In genomic region chr6:63333440-63333839, GRCh38 we compare ENCODE assay signal across 38 cellular contexts. TPM values are rescaled to one million over a fixed set of nuclear protein-coding genes. Genes with fewer than 3 reads are reported as not detected.
"Had no signal": no experiment of that assay in that cellular context is flagged by ENCODE, and none has a peak within 500 bp of the region (broad histone marks: within the 10 kb centered on the region; RNA-seq: fewer than 3 reads in every experiment).

No MANE protein-coding gene starts in this region.

- H3K27me3 ChIP-seq: ascending aorta, cardiac muscle cell had no signal

- H3K4me3 Mint-ChIP-seq: activated CD4-positive, alpha-beta memory T cell treated with anti-CD3 and anti-CD28 coated beads, Interleukin-2, amount 10 ng/mL, durations not matched to agents 7 days and 5 days; activated CD4-positive, alpha-beta T cell treated with anti-CD3 and anti-CD28 coated beads for 36 hours; activated CD4-positive, alpha-beta T cell treated with anti-CD3 and anti-CD28 coated beads, Interleukin-2, amount 10 ng/mL, durations not matched to agents 24 days and 14 days; activated CD8-positive, alpha-beta memory T cell treated with anti-CD3 and anti-CD28 coated beads, Interleukin-2, amount 10 ng/mL, durations not matched to agents 7 days and 5 days; activated CD8-positive, alpha-beta T cell treated with anti-CD3 and anti-CD28 coated beads, Interleukin-2, amount 10 ng/mL, durations not matched to agents 7 days and 5 days; activated naive CD4-positive, alpha-beta T cell treated with anti-CD3 and anti-CD28 coated beads, Interleukin-2, amount 10 ng/mL, durations not matched to agents 7 days and 5 days; activated naive CD4-positive, alpha-beta T cell treated with anti-CD3 and anti-CD28 coated beads, Interleukin-2, amount 50 U/mL, for 24 hours; activated naive CD8-positive, alpha-beta T cell; activated naive CD8-positive, alpha-beta T cell treated with anti-CD3 and anti-CD28 coated beads, Interleukin-2, amount 10 ng/mL, durations not matched to agents 7 days and 5 days; activated naive CD8-positive, alpha-beta T cell treated with anti-CD3 and anti-CD28 coated beads, Interleukin-2, amount 50 U/mL, for 24 hours; activated T-cell treated with anti-CD3 and anti-CD28 coated beads, Interleukin-2, amount 50 U/mL, for 24 hours; brain; central memory CD8-positive, alpha-beta T cell; T-helper 1 cell treated with Interleukin-12 subunit alpha and Interleukin-12 subunit beta and Interleukin-4 antibody, amounts not matched to agents 30 μg/mL and 1 μg/mL, for 36 hours; T-helper 2 cell treated with Interferon-gamma antibody and Interleukin-4, amounts not matched to agents 5 μg/mL and 100 μg/mL, for 36 hours had no signal

- H3K27me3 Mint-ChIP-seq: activated CD4-positive, alpha-beta memory T cell treated with anti-CD3 and anti-CD28 coated beads, Interleukin-2, amount 10 ng/mL, durations not matched to agents 7 days and 5 days; activated CD4-positive, alpha-beta T cell treated with anti-CD3 and anti-CD28 coated beads for 36 hours; activated CD4-positive, alpha-beta T cell treated with anti-CD3 and anti-CD28 coated beads, Interleukin-2, amount 10 ng/mL, durations not matched to agents 24 days and 14 days; activated CD8-positive, alpha-beta memory T cell treated with anti-CD3 and anti-CD28 coated beads, Interleukin-2, amount 10 ng/mL, durations not matched to agents 7 days and 5 days; activated naive CD4-positive, alpha-beta T cell treated with anti-CD3 and anti-CD28 coated beads, Interleukin-2, amount 10 ng/mL, durations not matched to agents 7 days and 5 days; activated naive CD4-positive, alpha-beta T cell treated with anti-CD3 and anti-CD28 coated beads, Interleukin-2, amount 50 U/mL, for 24 hours; activated naive CD8-positive, alpha-beta T cell treated with anti-CD3 and anti-CD28 coated beads, Interleukin-2, amount 50 U/mL, for 24 hours; activated T-cell treated with anti-CD3 and anti-CD28 coated beads, Interleukin-2, amount 50 U/mL, for 24 hours; brain; central memory CD8-positive, alpha-beta T cell had no signal

- ATAC-seq: activated CD4-positive, alpha-beta T cell treated with anti-CD3 and anti-CD28 coated beads for 36 hours; activated CD4-positive, CD25-positive, alpha-beta regulatory T cell treated with anti-CD3 and anti-CD28 coated beads, Interleukin-2, amount 50 U/mL, for 24 hours; activated CD8-positive, alpha-beta memory T cell treated with anti-CD3 and anti-CD28 coated beads, Interleukin-2, amount 10 ng/mL, durations not matched to agents 7 days and 5 days; activated CD8-positive, alpha-beta T cell treated with anti-CD3 and anti-CD28 coated beads, Interleukin-2, amount 10 ng/mL, durations not matched to agents 7 days and 5 days; activated naive CD8-positive, alpha-beta T cell treated with anti-CD3 and anti-CD28 coated beads, Interleukin-2, amount 50 U/mL, for 24 hours had no signal

- H3K4me1 ChIP-seq: ascending aorta had no signal

- H3K27ac ChIP-seq: ascending aorta, cardiac muscle cell, VCaP had no signal

- H3K9me3 ChIP-seq: ascending aorta had no signal

- FAIRE-seq: bronchial epithelial cell, TTC549 had no signal

- H3K36me3 Mint-ChIP-seq: activated CD8-positive, alpha-beta memory T cell treated with anti-CD3 and anti-CD28 coated beads, Interleukin-2, amount 10 ng/mL, durations not matched to agents 7 days and 5 days; activated naive CD4-positive, alpha-beta T cell treated with anti-CD3 and anti-CD28 coated beads, Interleukin-2, amount 10 ng/mL, durations not matched to agents 7 days and 5 days; activated naive CD4-positive, alpha-beta T cell treated with anti-CD3 and anti-CD28 coated beads, Interleukin-2, amount 50 U/mL, for 24 hours; activated naive CD8-positive, alpha-beta T cell; activated naive CD8-positive, alpha-beta T cell treated with anti-CD3 and anti-CD28 coated beads, Interleukin-2, amount 10 ng/mL, durations not matched to agents 7 days and 5 days; brain had no signal

- H3K36me3 ChIP-seq: ascending aorta, cardiac muscle cell had no signal

- H3K4me3 ChIP-seq: ascending aorta, cardiac muscle cell had no signal

- H3K9me3 Mint-ChIP-seq: activated CD4-positive, alpha-beta memory T cell treated with anti-CD3 and anti-CD28 coated beads, Interleukin-2, amount 10 ng/mL, durations not matched to agents 7 days and 5 days; activated CD4-positive, alpha-beta T cell treated with anti-CD3 and anti-CD28 coated beads, Interleukin-2, amount 10 ng/mL, durations not matched to agents 24 days and 14 days; activated naive CD8-positive, alpha-beta T cell treated with anti-CD3 and anti-CD28 coated beads, Interleukin-2, amount 10 ng/mL, durations not matched to agents 7 days and 5 days; activated T-helper 2 cell treated with anti-CD3 and anti-CD28 coated beads, Interferon-gamma antibody, Interleukin-2, Interleukin-4, amounts not matched to agents 10 μg/mL and 5 μg/mL and 100 μg/mL, durations not matched to agents 14 hours and 24 hours and 36 hours; central memory CD8-positive, alpha-beta T cell; T-helper 2 cell treated with Interferon-gamma antibody and Interleukin-4, amounts not matched to agents 5 μg/mL and 100 μg/mL, for 36 hours had no signal

- H3K4me1 Mint-ChIP-seq: activated CD4-positive, alpha-beta memory T cell treated with anti-CD3 and anti-CD28 coated beads, Interleukin-2, amount 10 ng/mL, durations not matched to agents 7 days and 5 days; activated CD4-positive, alpha-beta T cell treated with anti-CD3 and anti-CD28 coated beads for 36 hours; activated CD4-positive, alpha-beta T cell treated with anti-CD3 and anti-CD28 coated beads, Interleukin-2, amount 10 ng/mL, durations not matched to agents 24 days and 14 days; activated CD8-positive, alpha-beta memory T cell treated with anti-CD3 and anti-CD28 coated beads, Interleukin-2, amount 10 ng/mL, durations not matched to agents 7 days and 5 days; activated naive CD4-positive, alpha-beta T cell treated with anti-CD3 and anti-CD28 coated beads, Interleukin-2, amount 10 ng/mL, durations not matched to agents 7 days and 5 days; activated naive CD4-positive, alpha-beta T cell treated with anti-CD3 and anti-CD28 coated beads, Interleukin-2, amount 50 U/mL, for 24 hours; activated naive CD8-positive, alpha-beta T cell treated with anti-CD3 and anti-CD28 coated beads, Interleukin-2, amount 10 ng/mL, durations not matched to agents 7 days and 5 days; activated naive CD8-positive, alpha-beta T cell treated with anti-CD3 and anti-CD28 coated beads, Interleukin-2, amount 50 U/mL, for 24 hours; brain; central memory CD8-positive, alpha-beta T cell had no signal

- H3K27ac Mint-ChIP-seq: activated CD4-positive, alpha-beta memory T cell treated with anti-CD3 and anti-CD28 coated beads, Interleukin-2, amount 10 ng/mL, durations not matched to agents 7 days and 5 days; activated CD4-positive, alpha-beta T cell treated with anti-CD3 and anti-CD28 coated beads for 36 hours; activated CD4-positive, alpha-beta T cell treated with anti-CD3 and anti-CD28 coated beads, Interleukin-2, amount 10 ng/mL, durations not matched to agents 24 days and 14 days; activated CD8-positive, alpha-beta memory T cell treated with anti-CD3 and anti-CD28 coated beads, Interleukin-2, amount 10 ng/mL, durations not matched to agents 7 days and 5 days; activated CD8-positive, alpha-beta T cell treated with anti-CD3 and anti-CD28 coated beads, Interleukin-2, amount 10 ng/mL, durations not matched to agents 7 days and 5 days; activated naive CD4-positive, alpha-beta T cell treated with anti-CD3 and anti-CD28 coated beads, Interleukin-2, amount 10 ng/mL, durations not matched to agents 7 days and 5 days; activated naive CD4-positive, alpha-beta T cell treated with anti-CD3 and anti-CD28 coated beads, Interleukin-2, amount 50 U/mL, for 24 hours; activated naive CD8-positive, alpha-beta T cell; activated naive CD8-positive, alpha-beta T cell treated with anti-CD3 and anti-CD28 coated beads, Interleukin-2, amount 10 ng/mL, durations not matched to agents 7 days and 5 days; activated naive CD8-positive, alpha-beta T cell treated with anti-CD3 and anti-CD28 coated beads, Interleukin-2, amount 50 U/mL, for 24 hours; activated T-cell treated with anti-CD3 and anti-CD28 coated beads, Interleukin-2, amount 50 U/mL, for 24 hours; activated T-helper 2 cell treated with anti-CD3 and anti-CD28 coated beads, Interferon-gamma antibody, Interleukin-2, Interleukin-4, amounts not matched to agents 10 μg/mL and 5 μg/mL and 100 μg/mL, durations not matched to agents 14 hours and 24 hours and 36 hours; brain; T-helper 1 cell treated with Interleukin-12 subunit alpha and Interleukin-12 subunit beta and Interleukin-4 antibody, amounts not matched to agents 30 μg/mL and 1 μg/mL, for 36 hours; T-helper 2 cell treated with Interferon-gamma antibody and Interleukin-4, amounts not matched to agents 5 μg/mL and 100 μg/mL, for 36 hours had no signal

- DNase-seq: activated CD4-positive, alpha-beta memory T cell treated with anti-CD3 and anti-CD28 coated beads, Interleukin-2, amount 10 ng/mL, durations not matched to agents 7 days and 5 days; activated CD4-positive, alpha-beta T cell treated with anti-CD3 and anti-CD28 coated beads for 1 hour; activated CD4-positive, alpha-beta T cell treated with anti-CD3 and anti-CD28 coated beads for 36 hours; activated CD4-positive, alpha-beta T cell treated with anti-CD3 and anti-CD28 coated beads, Interleukin-2, amount 10 ng/mL, durations not matched to agents 24 days and 14 days; activated CD4-positive, alpha-beta T cell treated with anti-CD3 and anti-CD28 coated beads, Interleukin-2, amount 50 U/mL, for 48 hours; activated CD4-positive, CD25-positive, alpha-beta regulatory T cell; activated CD8-positive, alpha-beta memory T cell treated with anti-CD3 and anti-CD28 coated beads for 24 hours; activated CD8-positive, alpha-beta memory T cell treated with anti-CD3 and anti-CD28 coated beads, Interleukin-2, amount 10 ng/mL, durations not matched to agents 7 days and 5 days; activated CD8-positive, alpha-beta memory T cell treated with anti-CD3 and anti-CD28 coated beads, Interleukin-2, amount 50 U/mL, for 48 hours; activated CD8-positive, alpha-beta T cell treated with anti-CD3 and anti-CD28 coated beads, Interleukin-2, amount 10 ng/mL, durations not matched to agents 7 days and 5 days; activated effector memory CD4-positive, alpha-beta T cell treated with Interleukin-2 at 50 U/mL for 16 hours; activated gamma-delta T cell; activated naive CD4-positive, alpha-beta T cell treated with anti-CD3 and anti-CD28 coated beads, Interleukin-2, amount 10 ng/mL, durations not matched to agents 7 days and 5 days; activated naive CD4-positive, alpha-beta T cell treated with Interleukin-2 at 50 U/mL for 16 hours; activated naive CD8-positive, alpha-beta T cell treated with anti-CD3 and anti-CD28 coated beads, Interleukin-2, amount 10 ng/mL, durations not matched to agents 7 days and 5 days; activated naive CD8-positive, alpha-beta T cell treated with anti-CD3 and anti-CD28 coated beads, Interleukin-2, amount 50 U/mL, for 24 hours; activated T-cell treated with anti-CD3 and anti-CD28 coated beads, Interleukin-2, amount 50 U/mL, for 24 hours; activated T-cell treated with anti-CD3 and anti-CD28 coated beads, Interleukin-2, amount 50 U/mL, for 48 hours; amygdala; anterior cingulate cortex; caudate nucleus; cerebellar nuclear complex; T-helper 1 cell; T-helper 2 cell; T-helper 9 cell had no signal

RNA-seq across cellular contexts. Expression of gene LGSN, which starts 13.7 kb away (rescaled TPM):
- total RNA-seq: activated CD4-positive, alpha-beta T cell treated with anti-CD3 and anti-CD28 coated beads for 36 hours; activated CD4-positive, alpha-beta T cell treated with anti-CD3 and anti-CD28 coated beads, Interleukin-2, amount 10 ng/mL, durations not matched to agents 24 days and 14 days; activated CD8-positive, alpha-beta T cell treated with anti-CD3 and anti-CD28 coated beads, Interleukin-2, amount 10 ng/mL, durations not matched to agents 7 days and 5 days; activated T-helper 2 cell treated with anti-CD3 and anti-CD28 coated beads, Interferon-gamma antibody, Interleukin-2, Interleukin-4, amounts not matched to agents 10 μg/mL and 5 μg/mL and 100 μg/mL, durations not matched to agents 14 hours and 24 hours and 36 hours; ascending aorta; cardiac muscle cell had no signal
- polyA plus RNA-seq: cardiac muscle cell had no signal
